ENCODE assay signal across 1 cellular context in genomic region chr2:9630750-9631483, GRCh38.
TF ChIP-seq lines count a peak whose summit lies in the region.

Gene YWHAQ (minus strand): TSS chr2:9630997. CDS start chr2:9630452, 545 bp downstream.

TF ChIP-seq in K562, 482 proteins besides CTCF, POLR2A, EP300 and RAD21 (continued from another document and continues in another):
- TF ChIP-seq PKNOX1 (IDR thresholded peaks at IDR 0.05) (peak; percentile 72), ZNF76 (CRISPR knock-in tag; IDR thresholded peaks at IDR 0.05; ENCODE audit: borderline replicate concordance) (no peak), POLR2B (IDR thresholded peaks at IDR 0.05; ENCODE audit: low read depth, partially characterized antibody) (peak; percentile 82), E2F6 (IDR thresholded peaks at IDR 0.05; ENCODE audit: borderline replicate concordance in 1 of 2, extremely low read depth in 1 of 2, insufficient read depth in 1 of 2, insufficient read length in 1 of 2, low read depth in 1 of 2, low read length in 1 of 2, poor library complexity in 1 of 2, severe bottlenecking in 1 of 2) (peak in 1 of 2 experiments; percentile 91), CCNT2 (IDR thresholded peaks at IDR 0.05; ENCODE audit: borderline replicate concordance, extremely low read depth, insufficient read length, low read depth, low read length) (peak; percentile 75), COPS2 (conservative IDR thresholded peaks at IDR 0.05) (no peak), USF1 (CRISPR knock-in tag; IDR thresholded peaks at IDR 0.05) (peak; percentile 78), HMGXB4 (CRISPR knock-in tag; IDR thresholded peaks at IDR 0.05) (peak; percentile 30; the same call in 1 of the 2 replicates), CGGBP1 (CRISPR knock-in tag; IDR thresholded peaks at IDR 0.05) (peak; percentile 35; the same call in 1 of the 2 replicates), ZNF830 (CRISPR knock-in tag; IDR thresholded peaks at IDR 0.05) (no peak), MCM3 (IDR thresholded peaks at IDR 0.05) (no peak), CREM (IDR thresholded peaks at IDR 0.05; ENCODE audit: low read depth) (peak; percentile 98), RNF219 (CRISPR knock-in tag; IDR thresholded peaks at IDR 0.05) (no peak), PHF20 (IDR thresholded peaks at IDR 0.05; ENCODE audit: partially characterized antibody) (peak; percentile 27), DIDO1 (tag; IDR thresholded peaks at IDR 0.05; ENCODE audit: low read depth) (peak; percentile 57; the same call in 1 of the 2 replicates), CBFB (CRISPR knock-in tag; IDR thresholded peaks at IDR 0.05) (no peak), ZNF778 (CRISPR knock-in tag; IDR thresholded peaks at IDR 0.05) (no peak), SRSF3 (IDR thresholded peaks at IDR 0.05; ENCODE audit: insufficient read depth, low read length) (no peak), RBFOX2 (IDR thresholded peaks at IDR 0.05; ENCODE audit: low read depth, low read length) (peak; percentile 97), MYNN (IDR thresholded peaks at IDR 0.05) (peak; percentile 22; the same call in 1 of the 2 replicates), MYNN (CRISPR knock-in tag; IDR thresholded peaks at IDR 0.05) (no peak), AFF4 (CRISPR knock-in tag; IDR thresholded peaks at IDR 0.05) (peak; percentile 52; the same call in 1 of the 2 replicates), E2F4 (CRISPR knock-in tag; IDR thresholded peaks at IDR 0.05; ENCODE audit: low read depth) (peak; percentile 24; the same call in 1 of the 2 replicates), RCOR1 (IDR thresholded peaks at IDR 0.05; ENCODE audit: borderline replicate concordance in 1 of 2, low read depth in 2 of 2, low read length in 2 of 2) (peak in 1 of 2 experiments; percentile 50; a peak in 2 of 4 replicates), ATF6 (CRISPR knock-in tag; IDR thresholded peaks at IDR 0.05) (no peak), KDM1A (IDR thresholded peaks at IDR 0.05) (no peak), ATF3 (IDR thresholded peaks at IDR 0.05) (no peak), ATF3 (CRISPR knock-in tag; conservative IDR thresholded peaks at IDR 0.05) (0 out of 2 replicates have a peak, but pooled peaks have one; percentile 32), NBN (IDR thresholded peaks at IDR 0.05; ENCODE audit: low read depth) (peak; percentile 48; the same call in 1 of the 2 replicates), MLLT1 (IDR thresholded peaks at IDR 0.05) (peak; percentile 18 to 82; a peak in 2 of 4 replicates), CXXC5 (CRISPR knock-in tag; IDR thresholded peaks at IDR 0.05) (peak; percentile 95), KDM4B (IDR thresholded peaks at IDR 0.05; ENCODE audit: borderline replicate concordance in 2 of 2, low read depth in 1 of 2) (0 out of 4 replicates have a peak, but pooled peaks of 1 of the 2 experiments have one; percentile 67), HNRNPL (IDR thresholded peaks at IDR 0.05; ENCODE audit: low read depth, low read length) (peak; percentile 82; the same call in 1 of the 2 replicates), YY1 (IDR thresholded peaks at IDR 0.05; ENCODE audit: borderline replicate concordance in 1 of 3, control insufficient read depth in 1 of 3, extremely low read depth in 1 of 3, insufficient read depth in 3 of 3, insufficient read length in 1 of 3, insufficient replicate concordance in 2 of 3, low read depth in 1 of 3, low read length in 2 of 3) (peak in 2 of 3 experiments; percentile 56 to 82), GTF2F1 (IDR thresholded peaks at IDR 0.05; ENCODE audit: low read depth, low read length) (peak; percentile 93), ZNF197 (CRISPR knock-in tag; IDR thresholded peaks at IDR 0.05; ENCODE audit: low read depth) (peak; percentile 72; the same call in 1 of the 2 replicates), RBM25 (IDR thresholded peaks at IDR 0.05; ENCODE audit: low read depth, low read length, severe bottlenecking) (peak; percentile 100), FOXK2 (conservative IDR thresholded peaks at IDR 0.05 in 1 of 2, IDR thresholded peaks at IDR 0.05 in 1 of 2; ENCODE audit: low read depth in 2 of 2) (peak in 1 of 2 experiments; percentile 62; a peak in 2 of 4 replicates), GABPB2 (CRISPR knock-in tag; conservative IDR thresholded peaks at IDR 0.05) (no peak), POLR2G (IDR thresholded peaks at IDR 0.05; ENCODE audit: low read depth, low read length) (peak; percentile 99), NFYB (IDR thresholded peaks at IDR 0.05; ENCODE audit: extremely low read depth, insufficient read length) (peak; percentile 87)
